Comparison of ENCODE assay signal across 8 cellular contexts in genomic region chr9:79026311-79026710, GRCh38.
DNase-seq lines count a peak whose midpoint lies in the region; ATAC-seq, FAIRE-seq and TF ChIP-seq lines count a peak whose summit lies in the region.

No MANE protein-coding gene starts in this region.

- H4K20me1 ChIP-seq in OCI-LY7 (ENCODE audit: insufficient read depth, low read length), result no peaks in the 10 kb centered on the region

- H3K36me3 ChIP-seq in bronchial epithelial cell (ENCODE audit: control insufficient read depth, insufficient read depth, low read length) (no peaks in the 10 kb centered on the region), body of pancreas (replicated peaks in 1 of 2; ENCODE audit: insufficient read depth in 1 of 2, low read depth in 2 of 2) (no peaks in the 10 kb centered on the region), OCI-LY7 (ENCODE audit: insufficient read depth, low read length) (no peaks in the 10 kb centered on the region)

- WGBS in body of pancreas, 2 donors, result 56 to 57% methylated on average over 3 of the region's 3 CpGs

- H3K27ac ChIP-seq in body of pancreas (no peak overlapping the region), OCI-LY7 (ENCODE audit: low read depth, low read length, poor library complexity, severe bottlenecking) (no peak overlapping the region)

- H2AFZ ChIP-seq in OCI-LY7 (ENCODE audit: low read length), result no peak overlapping the region

- no peaks in the 10 kb centered on the region for H3K9me2 ChIP-seq in OCI-LY7 (ENCODE audit: insufficient read depth, low read length)

- no peaks in the 10 kb centered on the region for H3K4me1 ChIP-seq in body of pancreas
- peaks cover 3% of the 10 kb centered on the region for H3K4me1 ChIP-seq in OCI-LY7 (ENCODE audit: insufficient read depth, low read length, poor library complexity, severe bottlenecking)

- no peak for TF ChIP-seq POLR2A in body of pancreas (IDR thresholded peaks at IDR 0.05)

- BruUV-seq in OCI-LY7 (replicated peaks; lab: Mats Ljungman, UMichigan), result no TSS peak

- intact Hi-C loops in body of pancreas (cut with DNase I), result no loop called here
- intact Hi-C loops in OCI-LY7 (cut with micrococcal nuclease; ENCODE audit: unreplicated experiment), result no loop called here

- TF ChIP-seq CTCF in bronchial epithelial cell (IDR thresholded peaks at IDR 0.05; ENCODE audit: insufficient read depth, low read length, severe bottlenecking), result no peak
- TF ChIP-seq CTCF in body of pancreas (IDR thresholded peaks at IDR 0.05), result no peak
- TF ChIP-seq CTCF in OCI-LY7 (conservative IDR thresholded peaks at IDR 0.05; ENCODE audit: low read length), result no peak

- CTCF ChIA-PET in OCI-LY7 (lab: Charles Lee; ENCODE audit: unreplicated experiment), result no interaction called here

- POLR2A ChIA-PET in OCI-LY7 (lab: Charles Lee), result interaction anchor here (1.2 kb wide), 1 partner anchor 9 kb away, joined by 3 read pairs; no protein-coding TSS in a partner anchor

- DNase-seq in DMS 273 (lab: John Stamatoyannopoulos, UW; ENCODE audit: unreplicated experiment) (peak; percentile 53), Kasumi-1 (lab: John Stamatoyannopoulos, UW) (peak; percentile 12 to 14), bronchial epithelial cell (ENCODE audit: low read depth) (peak; percentile 96), body of pancreas (no peak), OCI-LY7 (ENCODE audit: low spot score) (no peak), epidermal melanocyte (ENCODE audit: insufficient read length, low spot score) (no peak), NOMO-1 (lab: John Stamatoyannopoulos, UW; ENCODE audit: unreplicated experiment in 2 of 2) (no peak)

- H3K27me3 ChIP-seq in bronchial epithelial cell (ENCODE audit: control insufficient read depth, insufficient read depth, low read length), result no peaks in the 10 kb centered on the region
- no peaks in the 10 kb centered on the region for H3K27me3 ChIP-seq in body of pancreas

- no peak overlapping the region for H3K4me2 ChIP-seq in OCI-LY7 (ENCODE audit: low read length)

- H3K9me3 ChIP-seq in body of pancreas (no peaks in the 10 kb centered on the region), OCI-LY7 (ENCODE audit: low read length) (no peaks in the 10 kb centered on the region)

- ATAC-seq in GM21723 (IDR thresholded peaks at IDR 0.05; ENCODE audit: unreplicated experiment) (peak; percentile 82), body of pancreas (no peak)

- H3K4me3 ChIP-seq in bronchial epithelial cell (ENCODE audit: low read depth, low read length) (no peak overlapping the region), body of pancreas (no peak overlapping the region), OCI-LY7 (ENCODE audit: low read depth, low read length, poor library complexity, severe bottlenecking) (no peak overlapping the region)

- no peak for FAIRE-seq in bronchial epithelial cell (lab: Jason Lieb, UNC)

- H3K79me2 ChIP-seq in OCI-LY7 (ENCODE audit: insufficient read depth, low read depth, low read length), result no peaks in the 10 kb centered on the region

Comparison
In these comparisons a context has a peak if more than half of its experiments do, and no peak if none do; other contexts are left out.
1. DNase-seq: peak in DMS 273 (single experiment), Kasumi-1 (2 of 2) and bronchial epithelial cell (single experiment); none in body of pancreas (0 of 4), OCI-LY7 (single experiment), epidermal melanocyte (single experiment) and NOMO-1 (0 of 2).